8 cellular contexts compared by ENCODE assay signal in the genomic region with DNA sequence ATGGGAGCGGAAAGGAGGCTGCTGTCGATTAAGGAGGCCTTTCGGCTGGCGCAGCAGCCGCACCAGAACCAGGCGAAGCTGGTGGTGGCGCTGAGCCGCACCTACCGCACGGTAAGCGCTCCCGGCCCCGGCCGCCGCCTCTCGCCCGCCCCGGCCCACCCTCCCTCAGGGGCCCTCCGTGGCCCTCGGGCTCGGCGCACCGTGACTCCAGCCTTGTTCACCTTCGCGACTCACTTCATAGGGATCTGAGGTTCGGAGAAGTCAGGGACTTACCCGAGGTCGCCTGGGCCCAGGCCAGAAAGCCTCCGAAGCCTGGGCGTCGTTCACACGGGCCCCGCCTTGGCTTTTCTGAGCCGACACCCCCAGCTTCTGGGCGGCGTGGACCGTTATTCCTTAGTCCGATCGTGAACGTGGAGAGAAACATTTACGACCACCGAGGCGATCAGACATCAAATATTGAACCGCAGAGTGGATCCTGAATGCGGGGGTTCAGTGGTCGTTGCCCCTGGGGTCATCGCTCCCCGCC. TPM values are rescaled to one million over a fixed set of nuclear protein-coding genes. Genes with fewer than 3 reads are reported as not detected.
DNase-seq lines count a peak whose midpoint lies in the region; ATAC-seq and TF ChIP-seq lines count a peak whose summit lies in the region.

No MANE protein-coding gene starts in this region.

- H3K36me3 ChIP-seq in BE2C = peaks cover 27% of the 10 kb centered on the region
- H3K36me3 ChIP-seq in prostate gland = no peaks in the 10 kb centered on the region

- no peak overlapping the region for H3K27ac ChIP-seq in prostate gland

- H3K9me3 ChIP-seq in BE2C (no peaks in the 10 kb centered on the region), prostate gland (no peaks in the 10 kb centered on the region)

- whole genome bisulfite sequencing in prostate gland = under 1% methylated on average over 36 of the region's 48 CpGs

- no peaks in the 10 kb centered on the region for H3K9me3 Mint-ChIP-seq in T-helper 2 cell treated with Interferon-gamma antibody and Interleukin-4, amounts not matched to agents 5 μg/mL and 100 μg/mL, for 36 hours

- no peak for TF ChIP-seq POLR2A in prostate gland (IDR thresholded peaks at IDR 0.05)

- intact Hi-C loops in prostate gland (cut with DNase I) = loop anchor here (2.0 to 5.0 kb wide), 2 partner anchors 212 to 234 kb away; a partner anchor contains a TSS

- H3K4me3 Mint-ChIP-seq in T-helper 2 cell treated with Interferon-gamma antibody and Interleukin-4, amounts not matched to agents 5 μg/mL and 100 μg/mL, for 36 hours = peak overlapping the region; percentile 93

- no peaks in the 10 kb centered on the region for H3K27me3 ChIP-seq in BE2C
- no peaks in the 10 kb centered on the region for H3K27me3 ChIP-seq in prostate gland (replicated peaks; ENCODE audit: insufficient read depth)

- H3K27ac Mint-ChIP-seq in T-helper 2 cell treated with Interferon-gamma antibody and Interleukin-4, amounts not matched to agents 5 μg/mL and 100 μg/mL, for 36 hours = peak overlapping the region; percentile 98

- ATAC-seq in GM19025 (IDR thresholded peaks at IDR 0.05; ENCODE audit: low read depth, unreplicated experiment) (peak; percentile 25), HG03108 (IDR thresholded peaks at IDR 0.05; ENCODE audit: unreplicated experiment) (peak; percentile 15)

- no peak for DNase-seq in BE2C
- no peak for DNase-seq in T-helper 2 cell treated with Interferon-gamma antibody and Interleukin-4, amounts not matched to agents 5 μg/mL and 100 μg/mL, for 36 hours (ENCODE audit: low spot score)
- DNase-seq in foreskin fibroblast = peak in 1 of 2 donors; percentile 49
- no peak for DNase-seq in prostate gland (ENCODE audit: low spot score)
- DNase-seq in MV-4-11 (lab: John Stamatoyannopoulos, UW) = no peak
- no peak for DNase-seq in iPS-NIHi11 (ENCODE audit: low spot score)

- TF ChIP-seq CTCF in BE2C (IDR thresholded peaks at IDR 0.05; ENCODE audit: low read depth, low read length) (no peak), foreskin fibroblast (IDR thresholded peaks at IDR 0.05; ENCODE audit: low read depth, low read length) (no peak), prostate gland (IDR thresholded peaks at IDR 0.05) (no peak)

- H3K27me3 Mint-ChIP-seq in T-helper 2 cell treated with Interferon-gamma antibody and Interleukin-4, amounts not matched to agents 5 μg/mL and 100 μg/mL, for 36 hours (ENCODE audit: low read depth) = no peaks in the 10 kb centered on the region

- H3K4me1 Mint-ChIP-seq in T-helper 2 cell treated with Interferon-gamma antibody and Interleukin-4, amounts not matched to agents 5 μg/mL and 100 μg/mL, for 36 hours (ENCODE audit: low read depth) = peaks cover 47% of the 10 kb centered on the region

- H3K36me3 Mint-ChIP-seq in T-helper 2 cell treated with Interferon-gamma antibody and Interleukin-4, amounts not matched to agents 5 μg/mL and 100 μg/mL, for 36 hours (ENCODE audit: low read depth) = peaks cover 61% of the 10 kb centered on the region

- H3K4me1 ChIP-seq in BE2C = peaks cover 6% of the 10 kb centered on the region; the same call in 1 of the 2 replicates
- peaks cover 8% of the 10 kb centered on the region for H3K4me1 ChIP-seq in prostate gland (replicated peaks)

- H3K4me3 ChIP-seq in BE2C (ENCODE audit: low read depth, low read length) (peak overlapping the region; percentile 87), foreskin fibroblast (ENCODE audit: low read depth in 1 of 2, low read length in 2 of 2) (peak overlapping the region; percentile 66 to 82), prostate gland (peak overlapping the region; percentile 59 to 81)

RNA-seq across cellular contexts. Expression of a gene that starts 0.4 kb away (rescaled TPM):
- 2.8 TPM for polyA plus RNA-seq in BE2C (2012; ENCODE audit: insufficient read depth, insufficient read length, low read depth)
- total RNA-seq in prostate gland = 1 to 10 TPM in 1 of 2 donors, under 1 TPM in 1; 0.96 to 4.7 TPM

RNA-seq across cellular contexts. Expression of a gene that starts 0.6 kb away (rescaled TPM):
- polyA plus RNA-seq in BE2C (2012; ENCODE audit: insufficient read depth, insufficient read length, low read depth) = 22.9 TPM
- total RNA-seq in prostate gland = 10 to 100 TPM; 33.0 to 44.0 TPM

RNA-seq across cellular contexts. Expression of a gene that starts 29.7 kb away (rescaled TPM):
- 0.45 TPM for polyA plus RNA-seq in BE2C (2012; ENCODE audit: insufficient read depth, insufficient read length, low read depth)
- under 1 TPM; 0.09 to 0.34 TPM for total RNA-seq in prostate gland
